In the genomic region with DNA sequence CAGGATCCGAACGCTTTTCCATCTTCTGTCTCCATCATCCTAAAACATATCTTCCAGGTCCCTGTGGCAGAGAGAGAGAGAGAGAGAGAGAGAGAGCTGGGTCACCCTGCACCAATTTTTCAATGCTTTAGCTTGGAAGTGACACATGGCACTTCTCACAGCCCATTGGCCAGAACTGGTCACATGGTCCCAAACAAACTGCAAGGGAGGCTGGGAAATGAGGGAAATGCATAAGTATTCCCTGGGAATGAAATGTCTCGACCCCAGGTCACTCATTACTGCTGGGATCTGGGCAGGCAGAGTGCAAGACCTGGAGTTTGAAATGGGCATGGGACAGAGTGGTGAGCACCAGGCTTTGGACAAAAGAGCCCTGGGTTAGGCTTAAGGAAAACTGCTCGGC, we compare ENCODE assay signal across 16 cellular contexts. TPM values are rescaled to one million over a fixed set of nuclear protein-coding genes. Genes with fewer than 3 reads are reported as not detected.
A peak's percentile ranks its signal among the peaks of the same experiment; 100 is the strongest.
DNase-seq lines count a peak whose midpoint lies in the region; ATAC-seq, FAIRE-seq and TF ChIP-seq lines count a peak whose summit lies in the region.
"Had no signal": no experiment of that assay in that cellular context is flagged by ENCODE, and none has a peak within 500 bp of the region (broad histone marks: within the 10 kb centered on the region; RNA-seq: fewer than 3 reads in every experiment).

No MANE protein-coding gene starts in this region.

- H3K36me3 Mint-ChIP-seq in WTC11 (no peaks in the 10 kb centered on the region), glutamatergic neuron (ENCODE audit: unreplicated experiment) (peaks cover 4% of the 10 kb centered on the region)
- H3K36me3 Mint-ChIP-seq in activated naive CD4-positive, alpha-beta T cell treated with anti-CD3 and anti-CD28 coated beads, Interleukin-2, amount 10 ng/mL, durations not matched to agents 7 days and 5 days = peaks cover 8% of the 10 kb centered on the region

- 82% methylated on average over 4 of the region's 4 CpGs for WGBS in A549 (ENCODE audit: missing lambda C conversion rate)

- H3K27ac ChIP-seq in A549 = no peak overlapping the region
- H3K27ac ChIP-seq: BLaER1, Peyer's patch had no signal

- TF ChIP-seq POLR2A in A549 (IDR thresholded peaks at IDR 0.05; ENCODE audit: low read length) = no peak

- TF ChIP-seq EP300 in A549 (IDR thresholded peaks at IDR 0.05) = no peak

- H3K4me1 ChIP-seq in A549 = peaks cover 11% of the 10 kb centered on the region
- H3K4me1 ChIP-seq: Peyer's patch had no signal

- H3K4me2 ChIP-seq in A549 = no peak overlapping the region
- H3K4me2 ChIP-seq: BLaER1 had no signal

- no peak for TF ChIP-seq RAD21 in A549 (conservative IDR thresholded peaks at IDR 0.05 in 1 of 2, IDR thresholded peaks at IDR 0.05 in 1 of 2)

- H3K4me3 Mint-ChIP-seq in WTC11 = no peak overlapping the region
- H3K4me3 Mint-ChIP-seq in glutamatergic neuron (ENCODE audit: unreplicated experiment) = no peak overlapping the region
- H3K4me3 Mint-ChIP-seq in activated naive CD4-positive, alpha-beta T cell treated with anti-CD3 and anti-CD28 coated beads, Interleukin-2, amount 10 ng/mL, durations not matched to agents 7 days and 5 days = no peak overlapping the region

- DNase-seq in A549 (ENCODE audit: low read depth in 1 of 2, low spot score in 1 of 2) (no peak), ELF-1 (ENCODE audit: low read depth, low spot score) (peak; percentile 1), WTC11 (ENCODE audit: low spot score) (no peak), glutamatergic neuron (no peak), NCI-H510A treated with DMSO at 0.1 percent for 48 hours (lab: John Stamatoyannopoulos, UW) (no peak), NCI-H510A (lab: John Stamatoyannopoulos, UW) (no peak)
- no peak for DNase-seq in activated naive CD4-positive, alpha-beta T cell treated with anti-CD3 and anti-CD28 coated beads, Interleukin-2, amount 10 ng/mL, durations not matched to agents 7 days and 5 days
- no peak for DNase-seq in activated CD4-positive, alpha-beta T cell treated with anti-CD3 and anti-CD28 coated beads, Interleukin-2, amount 50 U/mL, for 1 hour
- DNase-seq: H7, NCI-H1092, NCI-H1694 treated with DMSO at 0.1 percent for 48 hours, NCI-H446, NCI-H82, Right ventricle myocardium superior had no signal

- H3K9me3 ChIP-seq in A549 = no peaks in the 10 kb centered on the region
- H3K9me3 ChIP-seq: BLaER1, Peyer's patch had no signal

- H3K9me3 Mint-ChIP-seq in WTC11 (no peaks in the 10 kb centered on the region), glutamatergic neuron (ENCODE audit: unreplicated experiment) (no peaks in the 10 kb centered on the region)
- H3K9me3 Mint-ChIP-seq in activated naive CD4-positive, alpha-beta T cell treated with anti-CD3 and anti-CD28 coated beads, Interleukin-2, amount 10 ng/mL, durations not matched to agents 7 days and 5 days = no peaks in the 10 kb centered on the region

- CTCF ChIA-PET in A549 (lab: Yijun Ruan, JAX) (interaction anchor here (1.0 to 2.3 kb wide), 5 partner anchors 12 to 140 kb away, joined by 3 to 8 read pairs (median 4); no protein-coding TSS in a partner anchor), WTC11 (lab: Charles Lee) (interaction anchor here (1.4 kb wide), 1 partner anchor 54 kb away, joined by 4 read pairs; no protein-coding TSS in a partner anchor)
- CTCF ChIA-PET in activated naive CD4-positive, alpha-beta T cell treated with anti-CD3 and anti-CD28 coated beads, Interleukin-2, amount 10 ng/mL, durations not matched to agents 7 days and 5 days (lab: Charles Lee) = interaction anchor here (1.1 to 2.5 kb wide), 3 partner anchors 20 to 136 kb away, joined by 3 to 9 read pairs (median 3); no protein-coding TSS in a partner anchor

- no peak for FAIRE-seq in A549 (lab: Jason Lieb, UNC)

- H3K27ac Mint-ChIP-seq in WTC11 (no peak overlapping the region), glutamatergic neuron (ENCODE audit: unreplicated experiment) (peak overlapping the region; percentile 52)
- no peak overlapping the region for H3K27ac Mint-ChIP-seq in activated naive CD4-positive, alpha-beta T cell treated with anti-CD3 and anti-CD28 coated beads, Interleukin-2, amount 10 ng/mL, durations not matched to agents 7 days and 5 days

- no peak overlapping the region for H3K4me3 ChIP-seq in A549
- H3K4me3 ChIP-seq: BLaER1, Peyer's patch had no signal

- ATAC-seq in A549 (no peak), WTC11 (no peak)

- POLR2A ChIA-PET in A549 (lab: Yijun Ruan, JAX) = no interaction called here
- POLR2A ChIA-PET in WTC11 (lab: Charles Lee) = no interaction called here

- TF ChIP-seq CTCF in A549 (IDR thresholded peaks at IDR 0.05) = no peak
- no peak for TF ChIP-seq CTCF in WTC11 (IDR thresholded peaks at IDR 0.05)
- TF ChIP-seq CTCF in glutamatergic neuron (IDR thresholded peaks at IDR 0.05; ENCODE audit: partially characterized antibody, unreplicated experiment) = no peak

- H3K4me1 Mint-ChIP-seq in WTC11 (peaks cover 18% of the 10 kb centered on the region), glutamatergic neuron (ENCODE audit: low read depth, unreplicated experiment) (peaks cover 20% of the 10 kb centered on the region)
- peaks cover 39% of the 10 kb centered on the region for H3K4me1 Mint-ChIP-seq in activated naive CD4-positive, alpha-beta T cell treated with anti-CD3 and anti-CD28 coated beads, Interleukin-2, amount 10 ng/mL, durations not matched to agents 7 days and 5 days

- H3K27me3 Mint-ChIP-seq in WTC11 (ENCODE audit: low read depth) = no peaks in the 10 kb centered on the region
- H3K27me3 Mint-ChIP-seq in glutamatergic neuron (ENCODE audit: unreplicated experiment) = peaks cover 3% of the 10 kb centered on the region
- H3K27me3 Mint-ChIP-seq in activated naive CD4-positive, alpha-beta T cell treated with anti-CD3 and anti-CD28 coated beads, Interleukin-2, amount 10 ng/mL, durations not matched to agents 7 days and 5 days = peaks cover 26% of the 10 kb centered on the region

TF ChIP-seq in A549, 52 proteins besides CTCF, POLR2A, EP300 and RAD21:
- peak; percentile 69 for TF ChIP-seq USF2 (IDR thresholded peaks at IDR 0.05)
- no peak for TF ChIP-seq BHLHE40 (IDR thresholded peaks at IDR 0.05; ENCODE audit: low read depth, low read length)

TF ChIP-seq in WTC11, 78 proteins besides CTCF, POLR2A, EP300 and RAD21:
- TF ChIP-seq EMX1 (CRISPR knock-in tag; IDR thresholded peaks at IDR 0.05) (no peak), TEAD4 (CRISPR knock-in tag; IDR thresholded peaks at IDR 0.05) (no peak), USF2 (CRISPR knock-in tag; IDR thresholded peaks at IDR 0.05) (peak; percentile 64; the same call in 1 of the 2 replicates)

RNA-seq across cellular contexts. Expression of gene SMAD7, which starts 37.0 kb away (rescaled TPM):
- polyA plus RNA-seq in A549 (2011; rRNA removed) (18.9 and 19.9 TPM in 2 replicates), A549 (2017; fragmentation: RNase III; extraction: RNeasy Plus Mini Kit Qiagen cat#74134 plus additional on column Dnase treatment) (26.9 to 29.1 TPM (median 29.0 TPM) in 3 replicates)
- polyA plus RNA-seq in A549 (2012; cell fraction: cytosol; rRNA removed) = 38.2 and 48.5 TPM in 2 replicates
- polyA plus RNA-seq in A549 (2012; cell fraction: nucleus; rRNA removed) = 76.0 and 84.4 TPM in 2 replicates
- 51.4 and 52.2 TPM in 2 replicates for polyA minus RNA-seq in A549 (2011; rRNA and poly(A)+ RNA removed)
- total RNA-seq in WTC11 (2021) (26.7 to 44.7 TPM (median 29.5 TPM) in 3 replicates), glutamatergic neuron (ENCODE audit: unreplicated experiment) (10.8 TPM)

Comparison
In these comparisons a context has a peak if more than half of its experiments do, and no peak if none do; other contexts are left out.
1. Of the 8 proteins assayed by ChIP-seq in both WTC11 and A549: peak only in WTC11: none; only in A549: none; in both: USF2; in neither: 7.